In genomic region chr6:150336299-150336698, GRCh38 we compare ENCODE assay signal across 1 cellular context.
TF ChIP-seq lines count a peak whose summit lies in the region.

No MANE protein-coding gene starts in this region.

TF ChIP-seq in GM12878, 131 proteins besides CTCF, POLR2A, EP300 and RAD21 (continued from another document and continues in another):
- TF ChIP-seq, protein P1, sequence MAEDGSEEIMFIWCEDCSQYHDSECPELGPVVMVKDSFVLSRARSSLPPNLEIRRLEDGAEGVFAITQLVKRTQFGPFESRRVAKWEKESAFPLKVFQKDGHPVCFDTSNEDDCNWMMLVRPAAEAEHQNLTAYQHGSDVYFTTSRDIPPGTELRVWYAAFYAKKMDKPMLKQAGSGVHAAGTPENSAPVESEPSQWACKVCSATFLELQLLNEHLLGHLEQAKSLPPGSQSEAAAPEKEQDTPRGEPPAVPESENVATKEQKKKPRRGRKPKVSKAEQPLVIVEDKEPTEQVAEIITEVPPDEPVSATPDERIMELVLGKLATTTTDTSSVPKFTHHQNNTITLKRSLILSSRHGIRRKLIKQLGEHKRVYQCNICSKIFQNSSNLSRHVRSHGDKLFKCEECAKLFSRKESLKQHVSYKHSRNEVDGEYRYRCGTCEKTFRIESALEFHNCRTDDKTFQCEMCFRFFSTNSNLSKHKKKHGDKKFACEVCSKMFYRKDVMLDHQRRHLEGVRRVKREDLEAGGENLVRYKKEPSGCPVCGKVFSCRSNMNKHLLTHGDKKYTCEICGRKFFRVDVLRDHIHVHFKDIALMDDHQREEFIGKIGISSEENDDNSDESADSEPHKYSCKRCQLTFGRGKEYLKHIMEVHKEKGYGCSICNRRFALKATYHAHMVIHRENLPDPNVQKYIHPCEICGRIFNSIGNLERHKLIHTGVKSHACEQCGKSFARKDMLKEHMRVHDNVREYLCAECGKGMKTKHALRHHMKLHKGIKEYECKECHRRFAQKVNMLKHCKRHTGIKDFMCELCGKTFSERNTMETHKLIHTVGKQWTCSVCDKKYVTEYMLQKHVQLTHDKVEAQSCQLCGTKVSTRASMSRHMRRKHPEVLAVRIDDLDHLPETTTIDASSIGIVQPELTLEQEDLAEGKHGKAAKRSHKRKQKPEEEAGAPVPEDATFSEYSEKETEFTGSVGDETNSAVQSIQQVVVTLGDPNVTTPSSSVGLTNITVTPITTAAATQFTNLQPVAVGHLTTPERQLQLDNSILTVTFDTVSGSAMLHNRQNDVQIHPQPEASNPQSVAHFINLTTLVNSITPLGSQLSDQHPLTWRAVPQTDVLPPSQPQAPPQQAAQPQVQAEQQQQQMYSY (CRISPR knock-in tag; IDR thresholded peaks at IDR 0.05), result no peak
- TF ChIP-seq ESRRA (IDR thresholded peaks at IDR 0.05; ENCODE audit: low read length) (no peak), ZNF622 (IDR thresholded peaks at IDR 0.05) (no peak), MTA3 (IDR thresholded peaks at IDR 0.05; ENCODE audit: borderline replicate concordance, low read length) (no peak), BCLAF1 (IDR thresholded peaks at IDR 0.05) (no peak), HDAC6 (IDR thresholded peaks at IDR 0.05; ENCODE audit: unreplicated experiment) (no peak), ATF2 (IDR thresholded peaks at IDR 0.05; ENCODE audit: low read length) (peak; percentile 66; the same call in 1 of the 2 replicates), YY1 (IDR thresholded peaks at IDR 0.05; ENCODE audit: low read depth, low read length) (no peak), E2F8 (IDR thresholded peaks at IDR 0.05; ENCODE audit: low read depth, partially characterized antibody) (no peak), NKRF (conservative IDR thresholded peaks at IDR 0.05) (no peak), TAF1 (IDR thresholded peaks at IDR 0.05; ENCODE audit: borderline replicate concordance, low read depth, low read length) (no peak), PAX8 (IDR thresholded peaks at IDR 0.05) (no peak), CHD1 (IDR thresholded peaks at IDR 0.05; ENCODE audit: low read depth, low read length) (no peak), RELA (IDR thresholded peaks at IDR 0.05; ENCODE audit: borderline replicate concordance, partially characterized antibody) (no peak), SUPT20H (IDR thresholded peaks at IDR 0.05; ENCODE audit: borderline replicate concordance, control insufficient read depth, low read depth, low read length) (no peak), RBBP5 (conservative IDR thresholded peaks at IDR 0.05) (no peak), NRF1 (conservative IDR thresholded peaks at IDR 0.05; ENCODE audit: low read depth, low read length) (no peak), IRF5 (IDR thresholded peaks at IDR 0.05; ENCODE audit: borderline replicate concordance) (no peak), IRF4 (IDR thresholded peaks at IDR 0.05; ENCODE audit: low read depth, low read length) (no peak), NBN (IDR thresholded peaks at IDR 0.05) (peak; percentile 58), TCF7 (IDR thresholded peaks at IDR 0.05; ENCODE audit: borderline replicate concordance) (no peak), MEF2B (IDR thresholded peaks at IDR 0.05; ENCODE audit: partially characterized antibody, poor library complexity, severe bottlenecking) (peak; percentile 74), ELK1 (IDR thresholded peaks at IDR 0.05; ENCODE audit: low read depth, low read length) (no peak), WRNIP1 (IDR thresholded peaks at IDR 0.05; ENCODE audit: borderline replicate concordance, low read depth, low read length) (no peak), SMAD5 (IDR thresholded peaks at IDR 0.05; ENCODE audit: low read depth) (no peak), ZNF217 (IDR thresholded peaks at IDR 0.05) (peak; percentile 93; the same call in 1 of the 2 replicates), RCOR1 (conservative IDR thresholded peaks at IDR 0.05; ENCODE audit: low read depth, low read length) (no peak), MEF2A (IDR thresholded peaks at IDR 0.05; ENCODE audit: insufficient read depth, low read depth, low read length) (no peak), ZSCAN29 (IDR thresholded peaks at IDR 0.05) (no peak)
- TF ChIP-seq, protein P2, sequence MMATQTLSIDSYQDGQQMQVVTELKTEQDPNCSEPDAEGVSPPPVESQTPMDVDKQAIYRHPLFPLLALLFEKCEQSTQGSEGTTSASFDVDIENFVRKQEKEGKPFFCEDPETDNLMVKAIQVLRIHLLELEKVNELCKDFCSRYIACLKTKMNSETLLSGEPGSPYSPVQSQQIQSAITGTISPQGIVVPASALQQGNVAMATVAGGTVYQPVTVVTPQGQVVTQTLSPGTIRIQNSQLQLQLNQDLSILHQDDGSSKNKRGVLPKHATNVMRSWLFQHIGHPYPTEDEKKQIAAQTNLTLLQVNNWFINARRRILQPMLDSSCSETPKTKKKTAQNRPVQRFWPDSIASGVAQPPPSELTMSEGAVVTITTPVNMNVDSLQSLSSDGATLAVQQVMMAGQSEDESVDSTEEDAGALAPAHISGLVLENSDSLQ (IDR thresholded peaks at IDR 0.05), result peak; percentile 94
- TF ChIP-seq, protein P3, sequence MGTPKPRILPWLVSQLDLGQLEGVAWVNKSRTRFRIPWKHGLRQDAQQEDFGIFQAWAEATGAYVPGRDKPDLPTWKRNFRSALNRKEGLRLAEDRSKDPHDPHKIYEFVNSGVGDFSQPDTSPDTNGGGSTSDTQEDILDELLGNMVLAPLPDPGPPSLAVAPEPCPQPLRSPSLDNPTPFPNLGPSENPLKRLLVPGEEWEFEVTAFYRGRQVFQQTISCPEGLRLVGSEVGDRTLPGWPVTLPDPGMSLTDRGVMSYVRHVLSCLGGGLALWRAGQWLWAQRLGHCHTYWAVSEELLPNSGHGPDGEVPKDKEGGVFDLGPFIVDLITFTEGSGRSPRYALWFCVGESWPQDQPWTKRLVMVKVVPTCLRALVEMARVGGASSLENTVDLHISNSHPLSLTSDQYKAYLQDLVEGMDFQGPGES (IDR thresholded peaks at IDR 0.05), result no peak
- TF ChIP-seq, protein P4, sequence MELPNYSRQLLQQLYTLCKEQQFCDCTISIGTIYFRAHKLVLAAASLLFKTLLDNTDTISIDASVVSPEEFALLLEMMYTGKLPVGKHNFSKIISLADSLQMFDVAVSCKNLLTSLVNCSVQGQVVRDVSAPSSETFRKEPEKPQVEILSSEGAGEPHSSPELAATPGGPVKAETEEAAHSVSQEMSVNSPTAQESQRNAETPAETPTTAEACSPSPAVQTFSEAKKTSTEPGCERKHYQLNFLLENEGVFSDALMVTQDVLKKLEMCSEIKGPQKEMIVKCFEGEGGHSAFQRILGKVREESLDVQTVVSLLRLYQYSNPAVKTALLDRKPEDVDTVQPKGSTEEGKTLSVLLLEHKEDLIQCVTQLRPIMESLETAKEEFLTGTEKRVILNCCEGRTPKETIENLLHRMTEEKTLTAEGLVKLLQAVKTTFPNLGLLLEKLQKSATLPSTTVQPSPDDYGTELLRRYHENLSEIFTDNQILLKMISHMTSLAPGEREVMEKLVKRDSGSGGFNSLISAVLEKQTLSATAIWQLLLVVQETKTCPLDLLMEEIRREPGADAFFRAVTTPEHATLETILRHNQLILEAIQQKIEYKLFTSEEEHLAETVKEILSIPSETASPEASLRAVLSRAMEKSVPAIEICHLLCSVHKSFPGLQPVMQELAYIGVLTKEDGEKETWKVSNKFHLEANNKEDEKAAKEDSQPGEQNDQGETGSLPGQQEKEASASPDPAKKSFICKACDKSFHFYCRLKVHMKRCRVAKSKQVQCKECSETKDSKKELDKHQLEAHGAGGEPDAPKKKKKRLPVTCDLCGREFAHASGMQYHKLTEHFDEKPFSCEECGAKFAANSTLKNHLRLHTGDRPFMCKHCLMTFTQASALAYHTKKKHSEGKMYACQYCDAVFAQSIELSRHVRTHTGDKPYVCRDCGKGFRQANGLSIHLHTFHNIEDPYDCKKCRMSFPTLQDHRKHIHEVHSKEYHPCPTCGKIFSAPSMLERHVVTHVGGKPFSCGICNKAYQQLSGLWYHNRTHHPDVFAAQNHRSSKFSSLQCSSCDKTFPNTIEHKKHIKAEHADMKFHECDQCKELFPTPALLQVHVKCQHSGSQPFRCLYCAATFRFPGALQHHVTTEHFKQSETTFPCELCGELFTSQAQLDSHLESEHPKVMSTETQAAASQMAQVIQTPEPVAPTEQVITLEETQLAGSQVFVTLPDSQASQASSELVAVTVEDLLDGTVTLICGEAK (IDR thresholded peaks at IDR 0.05; ENCODE audit: borderline replicate concordance), result no peak
